In the genomic region with DNA sequence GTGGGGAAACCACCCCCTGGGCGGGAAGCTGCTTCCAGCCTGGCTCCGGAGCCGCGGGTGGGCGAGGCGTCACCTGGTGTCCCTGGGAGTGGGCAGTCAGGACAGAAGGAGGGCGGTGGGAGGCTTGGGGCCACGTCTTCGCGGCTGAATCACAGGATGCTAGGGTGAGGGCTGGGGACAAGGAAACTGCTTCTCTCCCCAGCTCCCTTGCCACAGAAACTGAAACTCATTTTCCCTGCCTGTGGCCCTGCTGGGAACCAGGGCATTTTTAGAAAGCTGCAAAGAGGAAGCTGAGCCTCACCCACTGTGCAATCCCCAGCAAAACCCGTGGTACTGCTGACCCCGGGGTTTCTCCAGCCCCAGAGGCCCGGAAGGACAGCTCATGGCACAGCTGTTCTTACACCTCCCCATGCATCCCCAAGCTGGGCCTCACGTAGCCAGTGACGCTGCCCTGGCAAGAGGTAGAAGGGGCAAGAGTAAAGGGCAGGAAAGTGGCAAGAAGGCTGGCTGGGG, we compare ENCODE assay signal across 9 cellular contexts. TPM values are rescaled to one million over a fixed set of nuclear protein-coding genes. Genes with fewer than 3 reads are reported as not detected.
A peak's percentile ranks its signal among the peaks of the same experiment; 100 is the strongest.
DNase-seq lines count a peak whose midpoint lies in the region; ATAC-seq and TF ChIP-seq lines count a peak whose summit lies in the region.
"Had no signal": no experiment of that assay in that cellular context is flagged by ENCODE, and none has a peak within 500 bp of the region (broad histone marks: within the 10 kb centered on the region; RNA-seq: fewer than 3 reads in every experiment).

No MANE protein-coding gene starts in this region.

- H3K27ac ChIP-seq in SJSA1 = peak overlapping the region; percentile 13; the same call in 1 of the 2 replicates

- POLR2A ChIA-PET in MCF 10A (lab: Yijun Ruan, JAX) = interaction anchor here (0.6 to 1.1 kb wide), 5 partner anchors 38 to 228 kb away, joined by 3 to 5 read pairs (median 3); a partner anchor contains a TSS

- H3K9me3 Mint-ChIP-seq in MCF 10A (ENCODE audit: unreplicated experiment) = no peaks in the 10 kb centered on the region

- CTCF ChIA-PET in MCF 10A (lab: Yijun Ruan, JAX) = interaction anchor here (0.5 to 3.2 kb wide), 3 partner anchors 14 to 372 kb away, joined by 3 to 10 read pairs (median 5); a partner anchor contains a TSS

- H3K4me3 ChIP-seq in SJSA1 = no peak overlapping the region

- peaks cover 22% of the 10 kb centered on the region for H3K4me1 ChIP-seq in SJSA1 (replicated peaks)

- peaks cover 2% of the 10 kb centered on the region for H3K36me3 Mint-ChIP-seq in MCF 10A (ENCODE audit: insufficient read depth, unreplicated experiment)

- no peak overlapping the region for H3K27ac Mint-ChIP-seq in MCF 10A (ENCODE audit: low read depth, unreplicated experiment)

- no peaks in the 10 kb centered on the region for H3K36me3 ChIP-seq in SJSA1

- no peak overlapping the region for H3K4me3 Mint-ChIP-seq in MCF 10A (ENCODE audit: unreplicated experiment)

- intact Hi-C loops in MCF 10A (cut with micrococcal nuclease) = no loop called here
- intact Hi-C loops in left colon (cut with DNase I, micrococcal nuclease) = no loop called here

- no peaks in the 10 kb centered on the region for H3K9me3 ChIP-seq in SJSA1 (replicated peaks)

- BruUV-seq in MCF 10A (replicated peaks; lab: Mats Ljungman, UMichigan) = no TSS peak

- H3K27me3 Mint-ChIP-seq in MCF 10A (ENCODE audit: insufficient read depth, unreplicated experiment) = no peaks in the 10 kb centered on the region

- peaks cover 20% of the 10 kb centered on the region for H3K4me1 Mint-ChIP-seq in MCF 10A (ENCODE audit: insufficient read depth, unreplicated experiment)

- peak; percentile 26 for DNase-seq in NK-92 treated with Interleukin-12 subunit alpha and Interleukin-12 subunit beta, amount 100 ng/mL, for 24 hours (lab: John Stamatoyannopoulos, UW)
- DNase-seq in NK-92 (lab: John Stamatoyannopoulos, UW; ENCODE audit: unreplicated experiment) = no peak
- peak in 1 of 2 experiments; percentile 39 for DNase-seq in SJSA1 (ENCODE audit: low read depth in 1 of 2, low spot score in 2 of 2)
- peak; percentile 68 for DNase-seq in MCF 10A (ENCODE audit: unreplicated experiment)
- DNase-seq in left colon = peak; percentile 63 to 78
- peak; percentile 48 to 56 for DNase-seq in stimulated activated CD8-positive, alpha-beta memory T cell treated with anti-CD3 and anti-CD28 coated beads, Interleukin-15, amount 100 ng/mL, for 48 hours (ENCODE audit: low read depth in 2 of 2)
- no peak for DNase-seq in NCI-H82 (lab: John Stamatoyannopoulos, UW)

- no peak for TF ChIP-seq CTCF in MCF 10A (IDR thresholded peaks at IDR 0.05; ENCODE audit: unreplicated experiment)

- peak; percentile 40 for ATAC-seq in HG02973 (IDR thresholded peaks at IDR 0.05; ENCODE audit: unreplicated experiment)
- ATAC-seq in left colon = peak; percentile 59

- H3K27me3 ChIP-seq in SJSA1 (replicated peaks) = no peaks in the 10 kb centered on the region

RNA-seq across cellular contexts. Expression of a gene that starts 8.2 kb away (rescaled TPM):
- 5.8 and 9.2 TPM in 2 replicates for total RNA-seq in SJSA1 (2014; rRNA removed; shearing (Covaris generic))
- total RNA-seq in MCF 10A (2022) (17.5 and 33.4 TPM in 2 replicates), left colon (10 to 100 TPM; 11.6 to 12.8 TPM)

RNA-seq across cellular contexts. Expression of a gene that starts 25.6 kb away (rescaled TPM):
- not detected in 2 replicates for total RNA-seq in SJSA1 (2014; rRNA removed; shearing (Covaris generic))
- total RNA-seq in MCF 10A (2022) (not detected in 2 replicates), left colon (not detected)
- total RNA-seq: glomerular endothelial cell had no signal

RNA-seq across cellular contexts. Expression of a gene that starts 40.1 kb away (rescaled TPM):
- 18.6 and 29.7 TPM in 2 replicates for total RNA-seq in SJSA1 (2014; rRNA removed; shearing (Covaris generic))
- 16.2 and 19.5 TPM in 2 replicates for total RNA-seq in MCF 10A (2022)
- total RNA-seq in left colon = 10 to 100 TPM; 15.9 to 18.2 TPM

RNA-seq across cellular contexts. Expression of a gene that starts 44.5 kb away (rescaled TPM):
- 4.4 and 5.2 TPM in 2 replicates for total RNA-seq in SJSA1 (2014; rRNA removed; shearing (Covaris generic))
- total RNA-seq in MCF 10A (2022) (not detected in 2 replicates), left colon (10 to 100 TPM in 1 of 2 donors, 1 to 10 TPM in 1; 9.0 to 12.2 TPM)

RNA-seq across cellular contexts. Expression of a gene that starts 46.8 kb away (rescaled TPM):
- total RNA-seq in SJSA1 (2014; rRNA removed; shearing (Covaris generic)) = 0.13 TPM in 1 of 2 replicates, not detected in the other
- total RNA-seq in MCF 10A (2022) (not detected in 2 replicates), left colon (1 to 10 TPM in 1 of 2 donors, under 1 TPM in 1; 0.92 to 2.3 TPM)

Comparison
In these comparisons a context has a peak if more than half of its experiments do, and no peak if none do; other contexts are left out.
1. DNase-seq: peak in NK-92 treated with Interleukin-12 subunit alpha and Interleukin-12 subunit beta, amount 100 ng/mL, for 24 hours (single experiment), MCF 10A (single experiment), left colon (2 of 2) and stimulated activated CD8-positive, alpha-beta memory T cell treated with anti-CD3 and anti-CD28 coated beads, Interleukin-15, amount 100 ng/mL, for 48 hours (2 of 2); none in NK-92 (single experiment) and NCI-H82 (single experiment).